Comparison of ENCODE assay signal across 32 cellular contexts in genomic region chr7:115044224-115044623, GRCh38.
"Had no signal": no experiment of that assay in that cellular context is flagged by ENCODE, and none has a peak within 500 bp of the region (broad histone marks: within the 10 kb centered on the region; RNA-seq: fewer than 3 reads in every experiment).

No MANE protein-coding gene starts in this region.

- H3K27me3 ChIP-seq: ascending aorta, breast epithelium, cardiac muscle cell, colonic mucosa, esophagus squamous epithelium, gastroesophageal sphincter had no signal

- H3K36me3 ChIP-seq: ascending aorta, breast epithelium, cardiac muscle cell, colonic mucosa, esophagus squamous epithelium, gastroesophageal sphincter, WERI-Rb-1 had no signal

- H3K4me3 ChIP-seq: ascending aorta, breast epithelium, cardiac muscle cell, colonic mucosa, esophagus squamous epithelium, gastroesophageal sphincter had no signal

- H3K4me1 ChIP-seq: ascending aorta, breast epithelium, colonic mucosa, esophagus squamous epithelium, gastroesophageal sphincter had no signal

- H3K27ac ChIP-seq: ascending aorta, breast epithelium, cardiac muscle cell, colonic mucosa, epithelial cell of prostate, esophagus squamous epithelium, gastroesophageal sphincter, WERI-Rb-1 had no signal

- H3K9me3 ChIP-seq: ascending aorta, breast epithelium, colonic mucosa, esophagus squamous epithelium, gastroesophageal sphincter had no signal

- ATAC-seq: activated CD4-positive, CD25-positive, alpha-beta regulatory T cell treated with anti-CD3 and anti-CD28 coated beads, Interleukin-2, amount 50 U/mL, for 24 hours; activated CD8-positive, alpha-beta memory T cell treated with anti-CD3 and anti-CD28 coated beads, Interleukin-2, amount 10 ng/mL, durations not matched to agents 7 days and 5 days; activated CD8-positive, alpha-beta T cell treated with anti-CD3 and anti-CD28 coated beads, Interleukin-2, amount 10 ng/mL, durations not matched to agents 7 days and 5 days; activated naive CD4-positive, alpha-beta T cell treated with anti-CD3 and anti-CD28 coated beads, Interleukin-2, amount 50 U/mL, for 72 hours; gastroesophageal sphincter; T-helper 17 cell had no signal

- FAIRE-seq: endothelial cell of umbilical vein had no signal

- DNase-seq: activated B cell treated with CpG ODN at 0.5 μM for 24 hours; activated CD4-positive, alpha-beta T cell treated with anti-CD3 and anti-CD28 coated beads for 48 hours; activated CD4-positive, alpha-beta T cell treated with anti-CD3 and anti-CD28 coated beads, Interleukin-2, amount 50 U/mL, for 1 hour; activated CD4-positive, alpha-beta T cell treated with anti-CD3 and anti-CD28 coated beads, Interleukin-2, amount 50 U/mL, for 48 hours; activated CD8-positive, alpha-beta memory T cell treated with anti-CD3 and anti-CD28 coated beads, Interleukin-2, amount 10 ng/mL, durations not matched to agents 7 days and 5 days; activated CD8-positive, alpha-beta memory T cell treated with anti-CD3 and anti-CD28 coated beads, Interleukin-2, amount 50 U/mL, for 4 hours; activated CD8-positive, alpha-beta T cell treated with anti-CD3 and anti-CD28 coated beads, Interleukin-2, amount 10 ng/mL, durations not matched to agents 7 days and 5 days; activated effector memory CD4-positive, alpha-beta T cell treated with anti-CD3 and anti-CD28 coated beads, Interleukin-2, amount 50 U/mL, for 16 hours; activated naive CD4-positive, alpha-beta T cell; activated naive CD4-positive, alpha-beta T cell treated with anti-CD3 and anti-CD28 coated beads, Interleukin-2, amount 10 ng/mL, durations not matched to agents 7 days and 5 days; activated naive CD8-positive, alpha-beta T cell treated with anti-CD3 and anti-CD28 coated beads, Interleukin-2, amount 10 ng/mL, durations not matched to agents 7 days and 5 days; activated T-cell treated with anti-CD3 and anti-CD28 coated beads, Interleukin-2, amount 50 U/mL, for 1 hour; activated T-cell treated with anti-CD3 and anti-CD28 coated beads, Interleukin-2, amount 50 U/mL, for 48 hours; central memory CD4-positive, alpha-beta T cell; cerebellar nuclear complex; colonic mucosa; effector CD8-positive, alpha-beta T cell; esophagus squamous epithelium; foreskin melanocyte; head of caudate nucleus; T-helper 1 cell; T-helper 17 cell; T1000; WERI-Rb-1 had no signal
